12 cellular contexts compared by ENCODE assay signal in the genomic region with DNA sequence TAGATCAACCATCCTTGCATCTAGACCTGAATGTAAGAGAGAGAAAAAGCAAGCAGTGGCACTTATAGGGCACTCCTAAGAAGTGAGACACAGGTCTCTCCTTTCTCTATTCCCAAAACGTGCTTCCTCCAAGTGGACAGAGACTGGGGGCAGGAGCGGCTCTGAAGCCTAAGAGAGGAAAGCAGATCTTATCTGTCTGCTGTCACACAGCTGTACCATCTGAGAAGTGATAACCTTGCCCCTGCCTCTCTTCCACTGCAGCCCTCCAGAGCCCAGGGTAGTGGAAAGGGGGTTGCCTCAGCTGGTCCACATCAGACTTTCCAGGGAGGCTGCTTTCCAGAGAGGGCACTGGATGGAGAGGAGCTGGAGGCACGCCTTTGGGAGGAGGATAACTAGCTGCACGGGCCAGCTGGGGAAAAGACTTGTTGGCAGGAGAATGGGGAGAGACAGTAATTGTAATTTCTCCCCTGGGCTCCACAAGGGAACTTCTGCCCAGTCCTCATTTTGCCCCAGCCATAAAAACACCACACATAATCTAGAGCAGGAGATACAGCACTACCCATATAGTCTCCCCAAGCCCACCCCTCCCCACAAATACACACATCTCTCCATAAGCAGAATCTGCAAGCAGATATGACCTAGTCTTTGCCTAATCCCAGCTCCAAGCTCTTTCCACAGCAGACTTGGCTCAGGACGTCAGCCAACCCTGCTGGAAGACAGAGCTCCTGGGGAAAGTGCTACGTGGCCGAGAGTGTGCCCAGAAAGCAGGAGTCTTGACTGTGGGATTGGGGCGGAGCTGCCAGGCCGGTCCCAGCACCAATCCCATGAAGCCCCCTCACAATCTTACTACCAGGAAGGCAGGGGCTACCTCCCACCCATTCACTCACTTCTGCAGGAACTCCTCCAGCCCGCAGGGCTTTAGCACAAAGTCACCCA. TPM values are rescaled to one million over a fixed set of nuclear protein-coding genes. Genes with fewer than 3 reads are reported as not detected.
DNase-seq lines count a peak whose midpoint lies in the region; ATAC-seq and TF ChIP-seq lines count a peak whose summit lies in the region.
"Had no signal": no experiment of that assay in that cellular context is flagged by ENCODE, and none has a peak within 500 bp of the region (broad histone marks: within the 10 kb centered on the region; RNA-seq: fewer than 3 reads in every experiment).

No MANE protein-coding gene starts in this region.

- no peak for DNase-seq in activated CD8-positive, alpha-beta T cell treated with anti-CD3 and anti-CD28 coated beads, Interleukin-2, amount 10 ng/mL, durations not matched to agents 7 days and 5 days
- DNase-seq in activated CD8-positive, alpha-beta T cell treated with anti-CD3 and anti-CD28 coated beads for 36 hours = no peak
- DNase-seq in cerebellum (ENCODE audit: low spot score) (peak; percentile 58), mesothelial cell of epicardium (ENCODE audit: low spot score in 2 of 2, unreplicated experiment in 2 of 2) (no peak), tibial nerve (ENCODE audit: low spot score in 2 of 2) (no peak), nucleus accumbens (lab: John Stamatoyannopoulos, UW) (no peak)
- DNase-seq in activated T-helper 2 cell treated with anti-CD3 and anti-CD28 coated beads, Interferon-gamma antibody, Interleukin-2, Interleukin-4, amounts not matched to agents 10 μg/mL and 5 μg/mL and 100 μg/mL, durations not matched to agents 14 hours and 24 hours and 36 hours (ENCODE audit: low spot score) = no peak
- DNase-seq: activated CD4-positive, alpha-beta T cell treated with anti-CD3 and anti-CD28 coated beads, Interleukin-2, amount 50 U/mL, for 4 hours had no signal

- H3K27ac ChIP-seq in tibial nerve = peak overlapping the region in 3 of 4 donors; percentile 23 to 90 (median 89)
- H3K27ac ChIP-seq: pancreas had no signal

- WGBS in tibial nerve, 2 donors = 50 to 56% methylated on average over 6 to 10 of the region's 10 CpGs

- intact Hi-C loops in activated CD8-positive, alpha-beta T cell treated with anti-CD3 and anti-CD28 coated beads for 36 hours (cut with micrococcal nuclease) = no loop called here
- intact Hi-C loops in activated T-helper 2 cell treated with anti-CD3 and anti-CD28 coated beads, Interferon-gamma antibody, Interleukin-2, Interleukin-4, amounts not matched to agents 10 μg/mL and 5 μg/mL and 100 μg/mL, durations not matched to agents 14 hours and 24 hours and 36 hours (cut with micrococcal nuclease) = loop anchor here (2.0 kb wide), 1 partner anchor 31 kb away; a partner anchor contains a TSS

- TF ChIP-seq EP300 in tibial nerve (IDR thresholded peaks at IDR 0.05) = no peak

- H3K4me1 ChIP-seq in tibial nerve = peaks cover 0 to 71% (median 49%) of the 10 kb centered on the region in 4 donors
- H3K4me1 ChIP-seq: pancreas had no signal

- no peak for TF ChIP-seq POLR2A in tibial nerve (IDR thresholded peaks at IDR 0.05)

- H3K9me3 Mint-ChIP-seq in activated CD8-positive, alpha-beta T cell treated with anti-CD3 and anti-CD28 coated beads, Interleukin-2, amount 10 ng/mL, durations not matched to agents 7 days and 5 days (ENCODE audit: insufficient read depth) = no peaks in the 10 kb centered on the region
- no peaks in the 10 kb centered on the region for H3K9me3 Mint-ChIP-seq in activated CD8-positive, alpha-beta T cell treated with anti-CD3 and anti-CD28 coated beads for 36 hours
- H3K9me3 Mint-ChIP-seq in mesothelial cell of epicardium = no peaks in the 10 kb centered on the region
- H3K9me3 Mint-ChIP-seq in activated T-helper 2 cell treated with anti-CD3 and anti-CD28 coated beads, Interferon-gamma antibody, Interleukin-2, Interleukin-4, amounts not matched to agents 10 μg/mL and 5 μg/mL and 100 μg/mL, durations not matched to agents 14 hours and 24 hours and 36 hours = no peaks in the 10 kb centered on the region
- H3K9me3 Mint-ChIP-seq: GM23338 had no signal

- peaks cover 62% of the 10 kb centered on the region for H3K4me1 Mint-ChIP-seq in activated CD8-positive, alpha-beta T cell treated with anti-CD3 and anti-CD28 coated beads, Interleukin-2, amount 10 ng/mL, durations not matched to agents 7 days and 5 days (ENCODE audit: low read depth)
- peaks cover 55% of the 10 kb centered on the region for H3K4me1 Mint-ChIP-seq in activated CD8-positive, alpha-beta T cell treated with anti-CD3 and anti-CD28 coated beads for 36 hours (ENCODE audit: low read depth)
- H3K4me1 Mint-ChIP-seq in mesothelial cell of epicardium = peaks cover 35% of the 10 kb centered on the region
- H3K4me1 Mint-ChIP-seq in activated T-helper 2 cell treated with anti-CD3 and anti-CD28 coated beads, Interferon-gamma antibody, Interleukin-2, Interleukin-4, amounts not matched to agents 10 μg/mL and 5 μg/mL and 100 μg/mL, durations not matched to agents 14 hours and 24 hours and 36 hours (ENCODE audit: low read depth) = peaks cover 46% of the 10 kb centered on the region

- POLR2A ChIA-PET in activated CD8-positive, alpha-beta T cell treated with anti-CD3 and anti-CD28 coated beads, Interleukin-2, amount 10 ng/mL, durations not matched to agents 7 days and 5 days (lab: Charles Lee) = interaction anchor here (1.3 kb wide), 1 partner anchor 31 kb away, joined by 5 read pairs; a partner anchor contains a TSS
- POLR2A ChIA-PET in activated CD8-positive, alpha-beta T cell treated with anti-CD3 and anti-CD28 coated beads for 36 hours (lab: Charles Lee) = interaction anchor here (1.0 to 1.9 kb wide), 3 partner anchors 13 to 31 kb away, joined by 3 to 6 read pairs (median 5); a partner anchor contains a TSS

- no peaks in the 10 kb centered on the region for H3K9me3 ChIP-seq in tibial nerve
- H3K9me3 ChIP-seq: pancreas had no signal

- no peak overlapping the region for H3K4me3 Mint-ChIP-seq in activated CD8-positive, alpha-beta T cell treated with anti-CD3 and anti-CD28 coated beads, Interleukin-2, amount 10 ng/mL, durations not matched to agents 7 days and 5 days
- H3K4me3 Mint-ChIP-seq in activated CD8-positive, alpha-beta T cell treated with anti-CD3 and anti-CD28 coated beads for 36 hours = no peak overlapping the region
- H3K4me3 Mint-ChIP-seq in mesothelial cell of epicardium = no peak overlapping the region
- H3K4me3 Mint-ChIP-seq in activated T-helper 2 cell treated with anti-CD3 and anti-CD28 coated beads, Interferon-gamma antibody, Interleukin-2, Interleukin-4, amounts not matched to agents 10 μg/mL and 5 μg/mL and 100 μg/mL, durations not matched to agents 14 hours and 24 hours and 36 hours (ENCODE audit: low read depth) = no peak overlapping the region
- H3K4me3 Mint-ChIP-seq: GM23338 had no signal

- no peak for TF ChIP-seq CTCF in activated CD8-positive, alpha-beta T cell treated with anti-CD3 and anti-CD28 coated beads for 36 hours (IDR thresholded peaks at IDR 0.05)
- no peak for TF ChIP-seq CTCF in mesothelial cell of epicardium (IDR thresholded peaks at IDR 0.05; ENCODE audit: unreplicated experiment)
- no peak for TF ChIP-seq CTCF in tibial nerve (IDR thresholded peaks at IDR 0.05)

- peak overlapping the region; percentile 34 for H3K27ac Mint-ChIP-seq in activated CD8-positive, alpha-beta T cell treated with anti-CD3 and anti-CD28 coated beads, Interleukin-2, amount 10 ng/mL, durations not matched to agents 7 days and 5 days
- no peak overlapping the region for H3K27ac Mint-ChIP-seq in activated CD8-positive, alpha-beta T cell treated with anti-CD3 and anti-CD28 coated beads for 36 hours
- H3K27ac Mint-ChIP-seq in mesothelial cell of epicardium = peak overlapping the region; percentile 73
- no peak overlapping the region for H3K27ac Mint-ChIP-seq in activated T-helper 2 cell treated with anti-CD3 and anti-CD28 coated beads, Interferon-gamma antibody, Interleukin-2, Interleukin-4, amounts not matched to agents 10 μg/mL and 5 μg/mL and 100 μg/mL, durations not matched to agents 14 hours and 24 hours and 36 hours
- H3K27ac Mint-ChIP-seq: GM23338 had no signal

- no peak overlapping the region for H3K4me3 ChIP-seq in tibial nerve
- H3K4me3 ChIP-seq: GM23338, pancreas had no signal

- H3K36me3 ChIP-seq in tibial nerve = peaks cover 0 to 44% (median 3%) of the 10 kb centered on the region in 3 donors

- no peaks in the 10 kb centered on the region for H3K27me3 ChIP-seq in tibial nerve
- H3K27me3 ChIP-seq: pancreas had no signal

- H3K36me3 Mint-ChIP-seq in activated CD8-positive, alpha-beta T cell treated with anti-CD3 and anti-CD28 coated beads, Interleukin-2, amount 10 ng/mL, durations not matched to agents 7 days and 5 days (ENCODE audit: low read depth) = peaks cover 32% of the 10 kb centered on the region
- peaks cover 30% of the 10 kb centered on the region for H3K36me3 Mint-ChIP-seq in activated CD8-positive, alpha-beta T cell treated with anti-CD3 and anti-CD28 coated beads for 36 hours (ENCODE audit: low read depth)
- peaks cover 21% of the 10 kb centered on the region for H3K36me3 Mint-ChIP-seq in mesothelial cell of epicardium
- peaks cover 35% of the 10 kb centered on the region for H3K36me3 Mint-ChIP-seq in activated T-helper 2 cell treated with anti-CD3 and anti-CD28 coated beads, Interferon-gamma antibody, Interleukin-2, Interleukin-4, amounts not matched to agents 10 μg/mL and 5 μg/mL and 100 μg/mL, durations not matched to agents 14 hours and 24 hours and 36 hours (ENCODE audit: low read depth)

- no peak for ATAC-seq in activated CD8-positive, alpha-beta T cell treated with anti-CD3 and anti-CD28 coated beads, Interleukin-2, amount 10 ng/mL, durations not matched to agents 7 days and 5 days
- no peak for ATAC-seq in activated CD8-positive, alpha-beta T cell treated with anti-CD3 and anti-CD28 coated beads for 36 hours
- no peak for ATAC-seq in HG02840 (IDR thresholded peaks at IDR 0.05; ENCODE audit: low FRiP score, unreplicated experiment)
- ATAC-seq: esophagus mucosa, GM23338, pancreas had no signal

- CTCF ChIA-PET in activated CD8-positive, alpha-beta T cell treated with anti-CD3 and anti-CD28 coated beads, Interleukin-2, amount 10 ng/mL, durations not matched to agents 7 days and 5 days (lab: Charles Lee) = interaction anchor here (0.6 to 1.6 kb wide), 4 partner anchors 16 to 300 kb away, joined by 3 to 10 read pairs (median 4); no protein-coding TSS in a partner anchor
- CTCF ChIA-PET in activated CD8-positive, alpha-beta T cell treated with anti-CD3 and anti-CD28 coated beads for 36 hours (lab: Charles Lee) = interaction anchor here (0.7 to 3.3 kb wide), 7 partner anchors 17 to 344 kb away, joined by 3 to 10 read pairs (median 7); a partner anchor contains a TSS

- H3K27me3 Mint-ChIP-seq in activated CD8-positive, alpha-beta T cell treated with anti-CD3 and anti-CD28 coated beads, Interleukin-2, amount 10 ng/mL, durations not matched to agents 7 days and 5 days (ENCODE audit: low read depth) = no peaks in the 10 kb centered on the region
- H3K27me3 Mint-ChIP-seq in activated CD8-positive, alpha-beta T cell treated with anti-CD3 and anti-CD28 coated beads for 36 hours = no peaks in the 10 kb centered on the region
- no peaks in the 10 kb centered on the region for H3K27me3 Mint-ChIP-seq in mesothelial cell of epicardium (ENCODE audit: low read depth)
- no peaks in the 10 kb centered on the region for H3K27me3 Mint-ChIP-seq in activated T-helper 2 cell treated with anti-CD3 and anti-CD28 coated beads, Interferon-gamma antibody, Interleukin-2, Interleukin-4, amounts not matched to agents 10 μg/mL and 5 μg/mL and 100 μg/mL, durations not matched to agents 14 hours and 24 hours and 36 hours (ENCODE audit: low read depth)

RNA-seq across cellular contexts. Expression of a gene that starts 31.2 kb away (rescaled TPM):
- total RNA-seq in activated CD8-positive, alpha-beta T cell treated with anti-CD3 and anti-CD28 coated beads, Interleukin-2, amount 10 ng/mL, durations not matched to agents 7 days and 5 days = 10 to 100 TPM; 26.2 to 28.4 TPM
- total RNA-seq in activated CD8-positive, alpha-beta T cell treated with anti-CD3 and anti-CD28 coated beads for 36 hours = 10 to 100 TPM; 26.6 to 28.9 TPM
- total RNA-seq in cerebellum (32.3 TPM), mesothelial cell of epicardium (36.3 to 39.6 TPM (median 39.5 TPM) in 3 replicates), tibial nerve (10 to 100 TPM; 18.0 to 67.2 (median 32.5) TPM)
- 16.9 and 18.5 TPM in 2 replicates for total RNA-seq in activated T-helper 2 cell treated with anti-CD3 and anti-CD28 coated beads, Interferon-gamma antibody, Interleukin-2, Interleukin-4, amounts not matched to agents 10 μg/mL and 5 μg/mL and 100 μg/mL, durations not matched to agents 14 hours and 24 hours and 36 hours

RNA-seq across cellular contexts. Expression of a gene that starts 51.8 kb away (rescaled TPM):
- 10 to 100 TPM; 64.7 to 66.0 TPM for total RNA-seq in activated CD8-positive, alpha-beta T cell treated with anti-CD3 and anti-CD28 coated beads, Interleukin-2, amount 10 ng/mL, durations not matched to agents 7 days and 5 days
- total RNA-seq in activated CD8-positive, alpha-beta T cell treated with anti-CD3 and anti-CD28 coated beads for 36 hours = 10 to 100 TPM; 63.8 to 64.6 TPM
- 29.7 TPM for total RNA-seq in cerebellum
- total RNA-seq in mesothelial cell of epicardium = 56.2 to 57.5 TPM (median 57.5 TPM) in 3 replicates
- 10 to 100 TPM; 42.9 to 59.9 (median 49.2) TPM for total RNA-seq in tibial nerve
- 63.4 and 64.3 TPM in 2 replicates for total RNA-seq in activated T-helper 2 cell treated with anti-CD3 and anti-CD28 coated beads, Interferon-gamma antibody, Interleukin-2, Interleukin-4, amounts not matched to agents 10 μg/mL and 5 μg/mL and 100 μg/mL, durations not matched to agents 14 hours and 24 hours and 36 hours

RNA-seq across cellular contexts. Expression of a gene that starts 52.8 kb away (rescaled TPM):
- total RNA-seq in activated CD8-positive, alpha-beta T cell treated with anti-CD3 and anti-CD28 coated beads, Interleukin-2, amount 10 ng/mL, durations not matched to agents 7 days and 5 days = 10 to 100 TPM; 72.2 to 72.4 TPM
- 10 to 100 TPM; 89.6 to 94.8 TPM for total RNA-seq in activated CD8-positive, alpha-beta T cell treated with anti-CD3 and anti-CD28 coated beads for 36 hours
- total RNA-seq in cerebellum = 116 TPM
- 132 to 154 TPM (median 136 TPM) in 3 replicates for total RNA-seq in mesothelial cell of epicardium
- 100 to 1,000 TPM in 2 of 4 donors, 10 to 100 TPM in 2; 83.0 to 113 (median 101) TPM for total RNA-seq in tibial nerve
- total RNA-seq in activated T-helper 2 cell treated with anti-CD3 and anti-CD28 coated beads, Interferon-gamma antibody, Interleukin-2, Interleukin-4, amounts not matched to agents 10 μg/mL and 5 μg/mL and 100 μg/mL, durations not matched to agents 14 hours and 24 hours and 36 hours = 74.5 and 79.1 TPM in 2 replicates

Comparison
In these comparisons a context has a peak if more than half of its experiments do, and no peak if none do; other contexts are left out.
1. H3K27ac Mint-ChIP-seq: peak in activated CD8-positive, alpha-beta T cell treated with anti-CD3 and anti-CD28 coated beads, Interleukin-2, amount 10 ng/mL, durations not matched to agents 7 days and 5 days (single experiment) and mesothelial cell of epicardium (single experiment); none in activated CD8-positive, alpha-beta T cell treated with anti-CD3 and anti-CD28 coated beads for 36 hours (single experiment) and activated T-helper 2 cell treated with anti-CD3 and anti-CD28 coated beads, Interferon-gamma antibody, Interleukin-2, Interleukin-4, amounts not matched to agents 10 μg/mL and 5 μg/mL and 100 μg/mL, durations not matched to agents 14 hours and 24 hours and 36 hours (single experiment).